In genomic region chr14:93115920-93116675, GRCh38 we compare ENCODE assay signal across 1 cellular context.
TF ChIP-seq lines count a peak whose summit lies in the region.

Gene ITPK1, minus strand, starts transcription at chr14:93115925. Its CDS starts 762 bp downstream, at chr14:93115163.

TF ChIP-seq in HEK293, 187 proteins besides CTCF, POLR2A, EP300 and RAD21 (continued from another document):
- TF ChIP-seq, protein P1, sequence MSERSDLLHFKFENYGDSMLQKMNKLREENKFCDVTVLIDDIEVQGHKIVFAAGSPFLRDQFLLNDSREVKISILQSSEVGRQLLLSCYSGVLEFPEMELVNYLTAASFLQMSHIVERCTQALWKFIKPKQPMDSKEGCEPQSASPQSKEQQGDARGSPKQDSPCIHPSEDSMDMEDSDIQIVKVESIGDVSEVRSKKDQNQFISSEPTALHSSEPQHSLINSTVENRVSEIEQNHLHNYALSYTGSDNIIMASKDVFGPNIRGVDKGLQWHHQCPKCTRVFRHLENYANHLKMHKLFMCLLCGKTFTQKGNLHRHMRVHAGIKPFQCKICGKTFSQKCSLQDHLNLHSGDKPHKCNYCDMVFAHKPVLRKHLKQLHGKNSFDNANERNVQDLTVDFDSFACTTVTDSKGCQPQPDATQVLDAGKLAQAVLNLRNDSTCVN (tag by site-specific recombination; optimal IDR thresholded peaks at IDR 0.05), result peak; percentile 48
- TF ChIP-seq, protein P2, sequence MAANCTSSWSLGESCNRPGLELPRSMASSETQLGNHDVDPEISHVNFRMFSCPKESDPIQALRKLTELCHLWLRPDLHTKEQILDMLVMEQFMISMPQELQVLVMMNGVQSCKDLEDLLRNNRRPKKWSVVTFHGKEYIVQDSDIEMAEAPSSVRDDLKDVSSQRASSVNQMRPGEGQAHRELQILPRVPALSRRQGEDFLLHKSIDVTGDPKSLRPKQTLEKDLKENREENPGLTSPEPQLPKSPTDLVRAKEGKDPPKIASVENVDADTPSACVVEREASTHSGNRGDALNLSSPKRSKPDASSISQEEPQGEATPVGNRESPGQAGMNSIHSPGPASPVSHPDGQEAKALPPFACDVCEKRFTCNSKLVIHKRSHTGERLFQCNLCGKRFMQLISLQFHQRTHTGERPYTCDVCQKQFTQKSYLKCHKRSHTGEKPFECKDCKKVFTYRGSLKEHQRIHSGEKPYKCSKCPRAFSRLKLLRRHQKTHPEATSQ (tag by site-specific recombination; IDR thresholded peaks at IDR 0.05), result no peak
- no peak for TF ChIP-seq ZNF768 (tag by site-specific recombination; IDR thresholded peaks at IDR 0.05)
- 0 out of 2 replicates have a peak, but pooled peaks have one; percentile 29 for TF ChIP-seq ZNF2 (tag by site-specific recombination; IDR thresholded peaks at IDR 0.05)
- no peak for TF ChIP-seq ZNF37A (tag by site-specific recombination; IDR thresholded peaks at IDR 0.05)
- peak; percentile 37; the same call in 1 of the 2 replicates for TF ChIP-seq KLF9 (tag by site-specific recombination; IDR thresholded peaks at IDR 0.05; ENCODE audit: low read depth)
- peak; percentile 88; the same call in 1 of the 2 replicates for TF ChIP-seq ZNF777 (tag by site-specific recombination; IDR thresholded peaks at IDR 0.05; ENCODE audit: borderline replicate concordance)
- peak; percentile 29 for TF ChIP-seq ZBTB11 (tag by site-specific recombination; conservative IDR thresholded peaks at IDR 0.05; ENCODE audit: low read depth)
- TF ChIP-seq SP3 (tag by site-specific recombination; IDR thresholded peaks at IDR 0.05), result peak; percentile 29; the same call in 1 of the 2 replicates
- TF ChIP-seq, protein P3, sequence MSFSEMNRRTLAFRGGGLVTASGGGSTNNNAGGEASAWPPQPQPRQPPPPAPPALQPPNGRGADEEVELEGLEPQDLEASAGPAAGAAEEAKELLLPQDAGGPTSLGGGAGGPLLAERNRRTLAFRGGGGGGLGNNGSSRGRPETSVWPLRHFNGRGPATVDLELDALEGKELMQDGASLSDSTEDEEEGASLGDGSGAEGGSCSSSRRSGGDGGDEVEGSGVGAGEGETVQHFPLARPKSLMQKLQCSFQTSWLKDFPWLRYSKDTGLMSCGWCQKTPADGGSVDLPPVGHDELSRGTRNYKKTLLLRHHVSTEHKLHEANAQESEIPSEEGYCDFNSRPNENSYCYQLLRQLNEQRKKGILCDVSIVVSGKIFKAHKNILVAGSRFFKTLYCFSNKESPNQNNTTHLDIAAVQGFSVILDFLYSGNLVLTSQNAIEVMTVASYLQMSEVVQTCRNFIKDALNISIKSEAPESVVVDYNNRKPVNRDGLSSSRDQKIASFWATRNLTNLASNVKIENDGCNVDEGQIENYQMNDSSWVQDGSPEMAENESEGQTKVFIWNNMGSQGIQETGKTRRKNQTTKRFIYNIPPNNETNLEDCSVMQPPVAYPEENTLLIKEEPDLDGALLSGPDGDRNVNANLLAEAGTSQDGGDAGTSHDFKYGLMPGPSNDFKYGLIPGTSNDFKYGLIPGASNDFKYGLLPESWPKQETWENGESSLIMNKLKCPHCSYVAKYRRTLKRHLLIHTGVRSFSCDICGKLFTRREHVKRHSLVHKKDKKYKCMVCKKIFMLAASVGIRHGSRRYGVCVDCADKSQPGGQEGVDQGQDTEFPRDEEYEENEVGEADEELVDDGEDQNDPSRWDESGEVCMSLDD (tag by site-specific recombination; IDR thresholded peaks at IDR 0.05), result peak; percentile 88
- TF ChIP-seq ZNF561 (tag by site-specific recombination; IDR thresholded peaks at IDR 0.05; ENCODE audit: borderline replicate concordance), result peak; percentile 37; the same call in 1 of the 2 replicates
- TF ChIP-seq ZNF10 (tag by site-specific recombination; IDR thresholded peaks at IDR 0.05), result no peak
- peak; percentile 37 for TF ChIP-seq PRDM10 (tag by site-specific recombination; IDR thresholded peaks at IDR 0.05)
- TF ChIP-seq GLI2 (tag by site-specific recombination; IDR thresholded peaks at IDR 0.05; ENCODE audit: borderline replicate concordance, low read depth), result no peak
- TF ChIP-seq ZBTB8A (tag by site-specific recombination; IDR thresholded peaks at IDR 0.05), result peak; percentile 93
- peak; percentile 33; the same call in 1 of the 2 replicates for TF ChIP-seq ZBTB17 (tag by site-specific recombination; IDR thresholded peaks at IDR 0.05)
- TF ChIP-seq ZNF18 (tag by site-specific recombination; IDR thresholded peaks at IDR 0.05), result peak; percentile 39; the same call in 1 of the 2 replicates
- no peak for TF ChIP-seq BCL11A (tag by site-specific recombination; IDR thresholded peaks at IDR 0.05; ENCODE audit: low read depth)
- TF ChIP-seq ZNF335 (tag by site-specific recombination; conservative IDR thresholded peaks at IDR 0.05), result peak; percentile 89
- TF ChIP-seq ZIC2 (tag by site-specific recombination; IDR thresholded peaks at IDR 0.05), result peak; percentile 75
- TF ChIP-seq GLIS2 (tag by site-specific recombination; IDR thresholded peaks at IDR 0.05), result peak; percentile 99
- no peak for TF ChIP-seq AEBP2 (tag by site-specific recombination; IDR thresholded peaks at IDR 0.05; ENCODE audit: borderline replicate concordance)
- TF ChIP-seq GLIS1 (tag by site-specific recombination; IDR thresholded peaks at IDR 0.05), result peak; percentile 62
- TF ChIP-seq ZEB2 (tag by site-specific recombination; IDR thresholded peaks at IDR 0.05), result 0 out of 2 replicates have a peak, but pooled peaks have one; percentile 38
